34 cellular contexts compared by ENCODE assay signal in genomic region chr1:170369417-170369816, GRCh38.
"Had no signal": no experiment of that assay in that cellular context is flagged by ENCODE, and none has a peak within 500 bp of the region (broad histone marks: within the 10 kb centered on the region; RNA-seq: fewer than 3 reads in every experiment).

No MANE protein-coding gene starts in this region.

- ATAC-seq: activated CD4-positive, CD25-positive, alpha-beta regulatory T cell treated with anti-CD3 and anti-CD28 coated beads, Interleukin-2, amount 50 U/mL, for 24 hours; activated CD8-positive, alpha-beta memory T cell treated with anti-CD3 and anti-CD28 coated beads, Interleukin-2, amount 10 ng/mL, durations not matched to agents 7 days and 5 days; activated CD8-positive, alpha-beta T cell treated with anti-CD3 and anti-CD28 coated beads for 36 hours; activated naive CD8-positive, alpha-beta T cell treated with anti-CD3 and anti-CD28 coated beads, Interleukin-2, amount 50 U/mL, for 24 hours; esophagus mucosa; heart left ventricle; T-helper 17 cell had no signal

- H3K27me3 ChIP-seq: adrenal gland, ascending aorta, dorsolateral prefrontal cortex, heart left ventricle had no signal

- H3K36me3 ChIP-seq: adrenal gland, ascending aorta, heart left ventricle, WERI-Rb-1 had no signal

- H3K4me3 Mint-ChIP-seq: activated B cell treated with CpG ODN at 0.5 μM for 24 hours; activated CD8-positive, alpha-beta memory T cell treated with anti-CD3 and anti-CD28 coated beads, Interleukin-2, amount 10 ng/mL, durations not matched to agents 7 days and 5 days; activated CD8-positive, alpha-beta T cell treated with anti-CD3 and anti-CD28 coated beads for 36 hours; activated naive CD4-positive, alpha-beta T cell treated with anti-CD3 and anti-CD28 coated beads for 36 hours; activated naive CD4-positive, alpha-beta T cell treated with anti-CD3 and anti-CD28 coated beads, Interleukin-2, amount 50 U/mL, for 24 hours; activated naive CD8-positive, alpha-beta T cell treated with anti-CD3 and anti-CD28 coated beads for 36 hours; activated naive CD8-positive, alpha-beta T cell treated with anti-CD3 and anti-CD28 coated beads, Interleukin-2, amount 50 U/mL, for 24 hours; activated T-helper 1 cell treated with anti-CD3 and anti-CD28 coated beads, Interleukin-12 subunit alpha, Interleukin-12 subunit beta, Interleukin-2, Interleukin-4 antibody, amounts not matched to agents 30 ng/mL and 10 ng/mL and 1 ng/mL, durations not matched to agents 14 hours and 24 hours and 36 hours; brain; central memory CD8-positive, alpha-beta T cell; dendritic cell treated with granulocyte-macrophage colony-stimulating factor and Interleukin-4, amounts not matched to agents 40 ng/mL and 50 ng/mL, for 4 days; endodermal cell; T-helper 17 cell; T-helper 2 cell treated with Interferon-gamma antibody and Interleukin-4, amounts not matched to agents 5 μg/mL and 100 μg/mL, for 36 hours had no signal

- H3K4me1 ChIP-seq: adrenal gland, ascending aorta, heart left ventricle had no signal

- H3K4me1 Mint-ChIP-seq: activated B cell treated with CpG ODN at 0.5 μM for 24 hours; activated CD8-positive, alpha-beta memory T cell treated with anti-CD3 and anti-CD28 coated beads, Interleukin-2, amount 10 ng/mL, durations not matched to agents 7 days and 5 days; activated naive CD4-positive, alpha-beta T cell treated with anti-CD3 and anti-CD28 coated beads, Interleukin-2, amount 50 U/mL, for 24 hours; activated naive CD8-positive, alpha-beta T cell treated with anti-CD3 and anti-CD28 coated beads for 36 hours; activated naive CD8-positive, alpha-beta T cell treated with anti-CD3 and anti-CD28 coated beads, Interleukin-2, amount 50 U/mL, for 24 hours; brain; central memory CD8-positive, alpha-beta T cell; endodermal cell; T-helper 17 cell had no signal

- H3K9me3 Mint-ChIP-seq: activated CD8-positive, alpha-beta T cell treated with anti-CD3 and anti-CD28 coated beads for 36 hours; activated naive CD4-positive, alpha-beta T cell treated with anti-CD3 and anti-CD28 coated beads for 36 hours; activated T-helper 1 cell treated with anti-CD3 and anti-CD28 coated beads, Interleukin-12 subunit alpha, Interleukin-12 subunit beta, Interleukin-2, Interleukin-4 antibody, amounts not matched to agents 30 ng/mL and 10 ng/mL and 1 ng/mL, durations not matched to agents 14 hours and 24 hours and 36 hours; activated T-helper 2 cell treated with anti-CD3 and anti-CD28 coated beads, Interferon-gamma antibody, Interleukin-2, Interleukin-4, amounts not matched to agents 10 μg/mL and 5 μg/mL and 100 μg/mL, durations not matched to agents 14 hours and 24 hours and 36 hours; T-helper 2 cell treated with Interferon-gamma antibody and Interleukin-4, amounts not matched to agents 5 μg/mL and 100 μg/mL, for 36 hours had no signal

- H3K27ac ChIP-seq: adrenal gland, ascending aorta, coronary artery, dorsolateral prefrontal cortex, heart left ventricle, WERI-Rb-1 had no signal

- H3K9me3 ChIP-seq: ascending aorta had no signal

- H3K27ac Mint-ChIP-seq: activated B cell treated with CpG ODN at 0.5 μM for 24 hours; activated CD8-positive, alpha-beta memory T cell treated with anti-CD3 and anti-CD28 coated beads, Interleukin-2, amount 10 ng/mL, durations not matched to agents 7 days and 5 days; activated CD8-positive, alpha-beta T cell treated with anti-CD3 and anti-CD28 coated beads for 36 hours; activated naive CD4-positive, alpha-beta T cell treated with anti-CD3 and anti-CD28 coated beads for 36 hours; activated naive CD4-positive, alpha-beta T cell treated with anti-CD3 and anti-CD28 coated beads, Interleukin-2, amount 50 U/mL, for 24 hours; activated naive CD8-positive, alpha-beta T cell treated with anti-CD3 and anti-CD28 coated beads for 36 hours; activated naive CD8-positive, alpha-beta T cell treated with anti-CD3 and anti-CD28 coated beads, Interleukin-2, amount 50 U/mL, for 24 hours; activated T-helper 1 cell treated with anti-CD3 and anti-CD28 coated beads, Interleukin-12 subunit alpha, Interleukin-12 subunit beta, Interleukin-2, Interleukin-4 antibody, amounts not matched to agents 30 ng/mL and 10 ng/mL and 1 ng/mL, durations not matched to agents 14 hours and 24 hours and 36 hours; activated T-helper 2 cell treated with anti-CD3 and anti-CD28 coated beads, Interferon-gamma antibody, Interleukin-2, Interleukin-4, amounts not matched to agents 10 μg/mL and 5 μg/mL and 100 μg/mL, durations not matched to agents 14 hours and 24 hours and 36 hours; brain; dendritic cell treated with granulocyte-macrophage colony-stimulating factor and Interleukin-4, amounts not matched to agents 40 ng/mL and 50 ng/mL, for 4 days; endodermal cell; T-helper 17 cell; T-helper 2 cell treated with Interferon-gamma antibody and Interleukin-4, amounts not matched to agents 5 μg/mL and 100 μg/mL, for 36 hours had no signal

- H3K4me3 ChIP-seq: adrenal gland, ascending aorta, coronary artery, dorsolateral prefrontal cortex, heart left ventricle had no signal

- H3K36me3 Mint-ChIP-seq: activated CD8-positive, alpha-beta memory T cell treated with anti-CD3 and anti-CD28 coated beads, Interleukin-2, amount 10 ng/mL, durations not matched to agents 7 days and 5 days; activated naive CD4-positive, alpha-beta T cell treated with anti-CD3 and anti-CD28 coated beads, Interleukin-2, amount 50 U/mL, for 24 hours; activated naive CD8-positive, alpha-beta T cell treated with anti-CD3 and anti-CD28 coated beads for 36 hours; brain had no signal

- H3K27me3 Mint-ChIP-seq: activated CD8-positive, alpha-beta memory T cell treated with anti-CD3 and anti-CD28 coated beads, Interleukin-2, amount 10 ng/mL, durations not matched to agents 7 days and 5 days; dendritic cell treated with granulocyte-macrophage colony-stimulating factor and Interleukin-4, amounts not matched to agents 40 ng/mL and 50 ng/mL, for 4 days had no signal

- DNase-seq: activated B cell treated with CpG ODN at 0.5 μM for 24 hours; activated CD4-positive, alpha-beta T cell treated with anti-CD3 and anti-CD28 coated beads for 48 hours; activated CD4-positive, alpha-beta T cell treated with anti-CD3 and anti-CD28 coated beads, Interleukin-2, amount 50 U/mL, for 1 hour; activated CD4-positive, alpha-beta T cell treated with anti-CD3 and anti-CD28 coated beads, Interleukin-2, amount 50 U/mL, for 48 hours; activated CD8-positive, alpha-beta memory T cell treated with anti-CD3 and anti-CD28 coated beads, Interleukin-2, amount 10 ng/mL, durations not matched to agents 7 days and 5 days; activated CD8-positive, alpha-beta memory T cell treated with anti-CD3 and anti-CD28 coated beads, Interleukin-2, amount 50 U/mL, for 4 hours; activated CD8-positive, alpha-beta T cell treated with anti-CD3 and anti-CD28 coated beads for 36 hours; activated effector memory CD4-positive, alpha-beta T cell treated with anti-CD3 and anti-CD28 coated beads, Interleukin-2, amount 50 U/mL, for 16 hours; activated naive CD4-positive, alpha-beta T cell treated with anti-CD3 and anti-CD28 coated beads for 36 hours; activated naive CD8-positive, alpha-beta T cell treated with anti-CD3 and anti-CD28 coated beads for 36 hours; activated naive CD8-positive, alpha-beta T cell treated with anti-CD3 and anti-CD28 coated beads, Interleukin-2, amount 50 U/mL, for 24 hours; activated T-cell treated with anti-CD3 and anti-CD28 coated beads, Interleukin-2, amount 50 U/mL, for 1 hour; activated T-cell treated with anti-CD3 and anti-CD28 coated beads, Interleukin-2, amount 50 U/mL, for 48 hours; adrenal gland; dorsolateral prefrontal cortex; effector memory CD4-positive, alpha-beta T cell; foreskin fibroblast; heart left ventricle; T-helper 1 cell; T-helper 17 cell; T1000; WERI-Rb-1 had no signal
